ENCODE assay signal across 22 cellular contexts in the genomic region with DNA sequence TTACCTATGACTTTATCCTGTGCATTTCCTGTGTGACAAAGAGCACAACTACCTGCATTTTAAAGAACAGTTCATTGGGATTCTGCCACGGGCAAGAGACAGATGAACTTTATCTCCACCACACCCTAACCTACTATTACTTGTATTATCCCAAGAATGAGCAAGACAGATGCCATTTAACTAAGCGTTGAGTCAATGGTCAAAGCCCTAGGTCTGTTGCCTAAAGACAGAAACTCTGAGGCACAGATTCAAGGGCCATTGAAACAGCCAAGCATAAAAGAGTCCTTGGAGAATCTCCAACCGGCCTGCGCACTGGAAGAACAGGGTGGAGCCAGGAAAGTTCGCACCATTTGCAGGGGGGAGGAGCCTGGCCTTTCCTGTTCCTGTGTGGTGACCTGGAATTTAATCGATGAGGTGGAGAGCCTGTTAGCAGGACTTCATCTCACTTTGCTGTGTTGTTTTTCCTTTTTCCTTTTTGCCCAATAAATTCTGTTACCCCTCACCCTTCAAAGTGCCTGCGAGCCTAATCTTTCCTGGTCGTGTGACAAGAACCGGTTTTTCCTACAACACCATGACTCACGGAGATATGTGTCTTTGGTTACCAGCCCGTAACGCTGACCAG.
DNase-seq lines count a peak whose midpoint lies in the region; ATAC-seq, FAIRE-seq and TF ChIP-seq lines count a peak whose summit lies in the region.
"Had no signal": no experiment of that assay in that cellular context is flagged by ENCODE, and none has a peak within 500 bp of the region (broad histone marks: within the 10 kb centered on the region; RNA-seq: fewer than 3 reads in every experiment).

No MANE protein-coding gene starts in this region.

- peak; percentile 46 for DNase-seq in D341Med (ENCODE audit: low spot score)
- DNase-seq in MG63: peak; percentile 0
- peak; percentile 38 to 66 (median 47) for DNase-seq in mucosa of descending colon
- DNase-seq in activated CD4-positive, alpha-beta T cell treated with anti-CD3 and anti-CD28 coated beads for 48 hours: no peak
- DNase-seq in SK-N-DZ (ENCODE audit: low spot score): no peak
- DNase-seq in iPS-NIHi7 (ENCODE audit: extremely low spot score): no peak
- no peak for DNase-seq in activated CD8-positive, alpha-beta T cell treated with anti-CD3 and anti-CD28 coated beads for 36 hours
- DNase-seq: ACHN; activated CD8-positive, alpha-beta memory T cell treated with anti-CD3 and anti-CD28 coated beads, Interleukin-2, amount 50 U/mL, for 4 hours; left ventricle myocardium inferior; NCI-H1694; NCI-H226; NK-92 treated with Interleukin-12 subunit alpha and Interleukin-12 subunit beta, amount 100 ng/mL, for 24 hours; RPMI8226; WERI-Rb-1 had no signal

- no peaks in the 10 kb centered on the region for H3K27me3 Mint-ChIP-seq in activated CD8-positive, alpha-beta T cell treated with anti-CD3 and anti-CD28 coated beads for 36 hours

- H3K4me3 ChIP-seq in MG63: no peak overlapping the region
- H3K4me3 ChIP-seq in mucosa of descending colon: no peak overlapping the region
- H3K4me3 ChIP-seq: BLaER1 treated with 17β-estradiol and CSF1 and Interleukin-3, amounts not matched to agents 10 nM and 100 nM; left ventricle myocardium inferior; prostate gland had no signal

- no peaks in the 10 kb centered on the region for H3K36me3 Mint-ChIP-seq in activated CD8-positive, alpha-beta T cell treated with anti-CD3 and anti-CD28 coated beads for 36 hours (ENCODE audit: low read depth)
- H3K36me3 Mint-ChIP-seq: brain had no signal

- no peak overlapping the region for H3K4me3 Mint-ChIP-seq in activated CD8-positive, alpha-beta T cell treated with anti-CD3 and anti-CD28 coated beads for 36 hours
- H3K4me3 Mint-ChIP-seq: brain; T-helper 2 cell treated with Interferon-gamma antibody and Interleukin-4, amounts not matched to agents 5 μg/mL and 100 μg/mL, for 36 hours had no signal

- intact Hi-C loops in mucosa of descending colon (cut with DNase I, micrococcal nuclease): no loop called here
- intact Hi-C loops in activated CD8-positive, alpha-beta T cell treated with anti-CD3 and anti-CD28 coated beads for 36 hours (cut with micrococcal nuclease): no loop called here

- H3K4me1 Mint-ChIP-seq in activated CD8-positive, alpha-beta T cell treated with anti-CD3 and anti-CD28 coated beads for 36 hours (ENCODE audit: low read depth): no peaks in the 10 kb centered on the region

- H3K27ac Mint-ChIP-seq in activated CD8-positive, alpha-beta T cell treated with anti-CD3 and anti-CD28 coated beads for 36 hours: no peak overlapping the region
- H3K27ac Mint-ChIP-seq: activated T-helper 2 cell treated with anti-CD3 and anti-CD28 coated beads, Interferon-gamma antibody, Interleukin-2, Interleukin-4, amounts not matched to agents 10 μg/mL and 5 μg/mL and 100 μg/mL, durations not matched to agents 14 hours and 24 hours and 36 hours; brain; T-helper 2 cell treated with Interferon-gamma antibody and Interleukin-4, amounts not matched to agents 5 μg/mL and 100 μg/mL, for 36 hours had no signal

- CTCF ChIA-PET in activated CD8-positive, alpha-beta T cell treated with anti-CD3 and anti-CD28 coated beads for 36 hours (lab: Charles Lee): no interaction called here

- peak; percentile 77 for ATAC-seq in mucosa of descending colon
- ATAC-seq in activated CD8-positive, alpha-beta T cell treated with anti-CD3 and anti-CD28 coated beads for 36 hours: no peak
- ATAC-seq: HCT116 had no signal

- H3K9me3 ChIP-seq in MG63: no peaks in the 10 kb centered on the region
- no peaks in the 10 kb centered on the region for H3K9me3 ChIP-seq in mucosa of descending colon
- H3K9me3 ChIP-seq: BLaER1 treated with 17β-estradiol and CSF1 and Interleukin-3, amounts not matched to agents 10 nM and 100 nM; left ventricle myocardium inferior; prostate gland had no signal

- H3K4me1 ChIP-seq in mucosa of descending colon (ENCODE audit: low read depth): no peaks in the 10 kb centered on the region
- H3K4me1 ChIP-seq: left ventricle myocardium inferior, prostate gland had no signal

- no peaks in the 10 kb centered on the region for H3K27me3 ChIP-seq in MG63

- POLR2A ChIA-PET in activated CD8-positive, alpha-beta T cell treated with anti-CD3 and anti-CD28 coated beads for 36 hours (lab: Charles Lee): no interaction called here

- no peak for TF ChIP-seq CTCF in mucosa of descending colon (IDR thresholded peaks at IDR 0.05)
- no peak for TF ChIP-seq CTCF in activated CD8-positive, alpha-beta T cell treated with anti-CD3 and anti-CD28 coated beads for 36 hours (IDR thresholded peaks at IDR 0.05)

- no peaks in the 10 kb centered on the region for H3K9me3 Mint-ChIP-seq in activated CD8-positive, alpha-beta T cell treated with anti-CD3 and anti-CD28 coated beads for 36 hours
- H3K9me3 Mint-ChIP-seq: activated T-helper 2 cell treated with anti-CD3 and anti-CD28 coated beads, Interferon-gamma antibody, Interleukin-2, Interleukin-4, amounts not matched to agents 10 μg/mL and 5 μg/mL and 100 μg/mL, durations not matched to agents 14 hours and 24 hours and 36 hours; T-helper 2 cell treated with Interferon-gamma antibody and Interleukin-4, amounts not matched to agents 5 μg/mL and 100 μg/mL, for 36 hours had no signal

- FAIRE-seq in colon (lab: Jason Lieb, UNC): peak; percentile 55

- no peaks in the 10 kb centered on the region for H3K36me3 ChIP-seq in MG63
- no peaks in the 10 kb centered on the region for H3K36me3 ChIP-seq in mucosa of descending colon (ENCODE audit: low read depth)
- H3K36me3 ChIP-seq: BLaER1 treated with 17β-estradiol and CSF1 and Interleukin-3, amounts not matched to agents 10 nM and 100 nM; left ventricle myocardium inferior; prostate gland; WERI-Rb-1 had no signal

Comparison
In these comparisons a context has a peak if more than half of its experiments do, and no peak if none do; other contexts are left out.
1. DNase-seq: peak in D341Med (single experiment), MG63 (single experiment) and mucosa of descending colon (3 of 3); none in activated CD4-positive, alpha-beta T cell treated with anti-CD3 and anti-CD28 coated beads for 48 hours (single experiment), SK-N-DZ (single experiment), iPS-NIHi7 (single experiment) and activated CD8-positive, alpha-beta T cell treated with anti-CD3 and anti-CD28 coated beads for 36 hours (single experiment).